ENCODE assay signal across 24 cellular contexts in the genomic region with DNA sequence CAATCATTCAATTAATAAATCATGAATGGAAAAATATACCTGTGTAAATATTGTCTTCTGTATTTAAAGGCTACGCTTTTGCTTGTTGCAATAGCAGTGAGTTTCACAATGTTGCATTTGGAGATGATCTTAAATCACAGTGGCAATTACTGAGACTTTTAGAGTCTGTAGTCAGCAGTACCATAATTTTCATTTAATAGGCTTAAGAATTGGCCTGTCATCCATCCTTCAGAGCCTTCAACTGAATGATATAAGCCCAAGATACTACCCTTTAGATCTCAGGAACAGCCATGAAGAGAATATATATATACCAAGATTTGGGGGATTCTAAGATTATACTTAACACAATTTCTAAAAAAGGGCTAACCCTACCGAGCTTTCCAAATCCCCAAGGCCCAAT.
DNase-seq lines count a peak whose midpoint lies in the region; ATAC-seq, FAIRE-seq and TF ChIP-seq lines count a peak whose summit lies in the region.
"Had no signal": no experiment of that assay in that cellular context is flagged by ENCODE, and none has a peak within 500 bp of the region (broad histone marks: within the 10 kb centered on the region; RNA-seq: fewer than 3 reads in every experiment).

No MANE protein-coding gene starts in this region.

- H3K9me3 ChIP-seq in WERI-Rb-1 (ENCODE audit: severe bottlenecking) = no peaks in the 10 kb centered on the region
- H3K9me3 ChIP-seq: A549; BE2C; BLaER1 treated with 17β-estradiol and CSF1 and Interleukin-3, amounts not matched to agents 10 nM and 100 nM had no signal

- H3K27ac ChIP-seq in WERI-Rb-1 = peak overlapping the region; percentile 31
- H3K27ac ChIP-seq: A549; BLaER1 treated with 17β-estradiol and CSF1 and Interleukin-3, amounts not matched to agents 10 nM and 100 nM had no signal

- H3K27me3 ChIP-seq in WERI-Rb-1 (ENCODE audit: insufficient read depth, low read depth, severe bottlenecking) = no peaks in the 10 kb centered on the region
- H3K27me3 ChIP-seq: BE2C; BLaER1 treated with 17β-estradiol and CSF1 and Interleukin-3, amounts not matched to agents 10 nM and 100 nM had no signal

- TF ChIP-seq CTCF in D721Med (IDR thresholded peaks at IDR 0.05; ENCODE audit: insufficient read depth, missing control alignments) = no peak
- no peak for TF ChIP-seq CTCF in WERI-Rb-1 (IDR thresholded peaks at IDR 0.05; ENCODE audit: low read depth, low read length)

- CTCF ChIA-PET in HEK293T (lab: Yijun Ruan, JAX) = no interaction called here

- peak; percentile 21 for DNase-seq in D721Med (ENCODE audit: insufficient read length, low spot score)
- no peak for DNase-seq in HEK293T (ENCODE audit: extremely low spot score)
- DNase-seq in NCI-H2227 treated with DMSO at 0.1 percent for 48 hours (lab: John Stamatoyannopoulos, UW) = peak; percentile 7
- DNase-seq in WERI-Rb-1 = no peak
- no peak for DNase-seq in middle frontal gyrus (ENCODE audit: extremely low spot score, low spot score)
- no peak for DNase-seq in NCI-H345 treated with DMSO at 0.1 percent for 48 hours (lab: John Stamatoyannopoulos, UW; ENCODE audit: unreplicated experiment)
- DNase-seq: 8988T; ACHN; AML-193; BE2C; CD4-positive, alpha-beta T cell; CD8-positive, alpha-beta memory T cell; DMS53; DMS79 treated with DMSO at 0.1 percent for 48 hours; GF-D8; H9 had no signal

- POLR2A ChIA-PET in HEK293T (lab: Yijun Ruan, JAX) = no interaction called here

- H3K4me3 ChIP-seq in WERI-Rb-1 (ENCODE audit: low read depth, low read length) = no peak overlapping the region
- H3K4me3 ChIP-seq: A549; BLaER1 treated with 17β-estradiol and CSF1 and Interleukin-3, amounts not matched to agents 10 nM and 100 nM; GM23338 had no signal

- no peak for ATAC-seq in HG02588 (IDR thresholded peaks at IDR 0.05; ENCODE audit: unreplicated experiment)
- ATAC-seq: A549, GM23338, HCT116 had no signal

- no peaks in the 10 kb centered on the region for H3K36me3 ChIP-seq in WERI-Rb-1
- H3K36me3 ChIP-seq: BE2C; BLaER1 treated with 17β-estradiol and CSF1 and Interleukin-3, amounts not matched to agents 10 nM and 100 nM had no signal

- peak; percentile 70 for FAIRE-seq in D721Med (lab: Jason Lieb, UNC)
- FAIRE-seq: A549, GM12891, GM18507, GM19239 had no signal

TF ChIP-seq in HEK293T, 16 proteins besides CTCF, POLR2A, EP300 and RAD21:
- TF ChIP-seq, protein P1, sequence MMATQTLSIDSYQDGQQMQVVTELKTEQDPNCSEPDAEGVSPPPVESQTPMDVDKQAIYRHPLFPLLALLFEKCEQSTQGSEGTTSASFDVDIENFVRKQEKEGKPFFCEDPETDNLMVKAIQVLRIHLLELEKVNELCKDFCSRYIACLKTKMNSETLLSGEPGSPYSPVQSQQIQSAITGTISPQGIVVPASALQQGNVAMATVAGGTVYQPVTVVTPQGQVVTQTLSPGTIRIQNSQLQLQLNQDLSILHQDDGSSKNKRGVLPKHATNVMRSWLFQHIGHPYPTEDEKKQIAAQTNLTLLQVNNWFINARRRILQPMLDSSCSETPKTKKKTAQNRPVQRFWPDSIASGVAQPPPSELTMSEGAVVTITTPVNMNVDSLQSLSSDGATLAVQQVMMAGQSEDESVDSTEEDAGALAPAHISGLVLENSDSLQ (IDR thresholded peaks at IDR 0.05) = peak; percentile 48
- no peak for TF ChIP-seq CTBP1 (IDR thresholded peaks at IDR 0.05; ENCODE audit: borderline replicate concordance)

Comparison
In these comparisons a context has a peak if more than half of its experiments do, and no peak if none do; other contexts are left out.
1. DNase-seq: peak in D721Med (single experiment) and NCI-H2227 treated with DMSO at 0.1 percent for 48 hours (single experiment); none in HEK293T (single experiment), WERI-Rb-1 (single experiment), middle frontal gyrus (single experiment) and NCI-H345 treated with DMSO at 0.1 percent for 48 hours (single experiment).